Comparison of ENCODE assay signal across 8 cellular contexts in the genomic region with DNA sequence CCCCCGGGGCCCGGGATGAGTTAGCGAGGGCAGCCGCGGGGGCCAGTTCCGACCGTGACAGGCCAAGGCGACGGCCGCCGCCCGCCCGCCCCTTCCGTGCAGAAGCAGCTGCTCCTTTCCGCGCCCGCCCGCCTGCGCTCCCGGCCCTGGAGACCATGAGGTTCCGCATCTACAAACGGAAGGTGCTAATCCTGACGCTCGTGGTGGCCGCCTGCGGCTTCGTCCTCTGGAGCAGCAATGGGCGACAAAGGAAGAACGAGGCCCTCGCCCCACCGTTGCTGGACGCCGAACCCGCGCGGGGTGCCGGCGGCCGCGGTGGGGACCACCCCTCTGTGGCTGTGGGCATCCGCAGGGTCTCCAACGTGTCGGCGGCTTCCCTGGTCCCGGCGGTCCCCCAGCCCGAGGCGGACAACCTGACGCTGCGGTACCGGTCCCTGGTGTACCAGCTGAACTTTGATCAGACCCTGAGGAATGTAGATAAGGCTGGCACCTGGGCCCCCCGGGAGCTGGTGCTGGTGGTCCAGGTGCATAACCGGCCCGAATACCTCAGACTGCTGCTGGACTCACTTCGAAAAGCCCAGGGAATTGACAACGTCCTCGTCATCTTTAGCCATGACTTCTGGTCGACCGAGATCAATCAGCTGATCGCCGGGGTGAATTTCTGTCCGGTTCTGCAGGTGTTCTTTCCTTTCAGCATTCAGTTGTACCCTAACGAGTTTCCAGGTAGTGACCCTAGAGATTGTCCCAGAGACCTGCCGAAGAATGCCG. TPM values are rescaled to one million over a fixed set of nuclear protein-coding genes. Genes with fewer than 3 reads are reported as not detected.
A peak's percentile ranks its signal among the peaks of the same experiment; 100 is the strongest.
DNase-seq lines count a peak whose midpoint lies in the region; ATAC-seq, FAIRE-seq and TF ChIP-seq lines count a peak whose summit lies in the region.

No MANE protein-coding gene starts in this region.

- H3K9me3 Mint-ChIP-seq in T-helper 2 cell treated with Interferon-gamma antibody and Interleukin-4, amounts not matched to agents 5 μg/mL and 100 μg/mL, for 36 hours, result no peaks in the 10 kb centered on the region

- peaks cover 12% of the 10 kb centered on the region for H4K20me1 ChIP-seq in HepG2 (ENCODE audit: insufficient read depth, low read length)

- H3K27ac ChIP-seq in HepG2 (ENCODE audit: extremely low read length, insufficient read depth, low read length), result peak overlapping the region; percentile 94

- intact Hi-C loops in HepG2 (cut with micrococcal nuclease; ENCODE audit: unreplicated experiment), result loop anchor here (2.0 kb wide), 2 partner anchors 24 to 34 kb away; a partner anchor contains a TSS

- TF ChIP-seq CTCF in choroid plexus epithelial cell (conservative IDR thresholded peaks at IDR 0.05; ENCODE audit: low read depth, low read length) (no peak), HepG2 (CRISPR knock-in tag; IDR thresholded peaks at IDR 0.05) (no peak)

- no peak for FAIRE-seq in HepG2 (lab: Jason Lieb, UNC)

- peaks cover 0 to 17% of the 10 kb centered on the region in 2 experiments; a peak in 2 of 5 replicates for H3K36me3 ChIP-seq in HepG2 (replicated peaks in 1 of 2; ENCODE audit: control insufficient read depth in 1 of 2, insufficient read depth in 2 of 2, low read length in 2 of 2)

- peak in 1 of 2 experiments; percentile 52; a peak in 1 of 4 replicates for TF ChIP-seq POLR2A in HepG2 (IDR thresholded peaks at IDR 0.05; ENCODE audit: insufficient read depth in 1 of 2, low read depth in 2 of 2, low read length in 2 of 2)

- peaks cover 58% of the 10 kb centered on the region for H3K79me2 ChIP-seq in HepG2 (ENCODE audit: insufficient read depth, low read length)

- H3K27me3 Mint-ChIP-seq in T-helper 2 cell treated with Interferon-gamma antibody and Interleukin-4, amounts not matched to agents 5 μg/mL and 100 μg/mL, for 36 hours (ENCODE audit: low read depth), result no peaks in the 10 kb centered on the region

- peaks cover 58% of the 10 kb centered on the region for H3K4me1 ChIP-seq in HepG2 (ENCODE audit: insufficient read depth, low read length)

- in situ Hi-C loops in KBM-7 (cut with MboI; ENCODE audit: low pct_unique_long_range_greater_than_20kb, low sequenced_read_pairs) (no loop called here), HepG2 (cut with HindIII; ENCODE audit: extremely low pct_ligation_motif_present, low pct_unique_long_range_greater_than_20kb) (no loop called here)

- peak overlapping the region; percentile 95 for H3K4me2 ChIP-seq in HepG2 (ENCODE audit: low read depth, low read length)

- no peak overlapping the region for H2AFZ ChIP-seq in HepG2 (ENCODE audit: low read length)

- no TSS peak for BruUV-seq in HepG2 (replicated peaks; lab: Mats Ljungman, UMichigan)

- H3K36me3 Mint-ChIP-seq in T-helper 2 cell treated with Interferon-gamma antibody and Interleukin-4, amounts not matched to agents 5 μg/mL and 100 μg/mL, for 36 hours (ENCODE audit: low read depth), result peaks cover 72% of the 10 kb centered on the region

- H3K27ac Mint-ChIP-seq in T-helper 2 cell treated with Interferon-gamma antibody and Interleukin-4, amounts not matched to agents 5 μg/mL and 100 μg/mL, for 36 hours, result peak overlapping the region; percentile 98

- TF ChIP-seq EP300 in HepG2 (IDR thresholded peaks at IDR 0.05; ENCODE audit: low read depth in 2 of 2, low read length in 2 of 2) (no peak), HepG2 (CRISPR knock-in tag; IDR thresholded peaks at IDR 0.05; ENCODE audit: borderline replicate concordance) (no peak)

- peak overlapping the region; percentile 94 for H3K4me3 ChIP-seq in choroid plexus epithelial cell (ENCODE audit: low read depth, low read length)
- H3K4me3 ChIP-seq in HepG2 (replicated peaks in 1 of 3; ENCODE audit: insufficient read depth in 1 of 3, low read depth in 2 of 3, low read length in 3 of 3), result peak overlapping the region; percentile 81 to 92 (median 86)

- DNase-seq in ELR (ENCODE audit: low read depth) (peak; percentile 76), KBM-7 (peak; percentile 86), choroid plexus epithelial cell (ENCODE audit: low read depth) (no peak), HepG2 (ENCODE audit: low spot score) (no peak), dedifferentiated amniotic fluid mesenchymal stem cell (ENCODE audit: extremely low spot score) (no peak)
- DNase-seq in T-helper 2 cell treated with Interferon-gamma antibody and Interleukin-4, amounts not matched to agents 5 μg/mL and 100 μg/mL, for 36 hours (ENCODE audit: low spot score), result no peak
- DNase-seq in stimulated activated CD4-positive, alpha-beta T cell treated with anti-CD3 and anti-CD28 coated beads, Interleukin-4, amount 100 ng/mL, for 48 hours (ENCODE audit: low read depth in 2 of 2), result peak; percentile 45 to 55

- peak; percentile 16 for ATAC-seq in GM21526 (IDR thresholded peaks at IDR 0.05; ENCODE audit: low FRiP score, unreplicated experiment)
- ATAC-seq in HepG2, result peak; percentile 29

- CTCF ChIA-PET in HepG2 (lab: Yijun Ruan, JAX; ENCODE audit: low intra/inter-chr PET ratio, low total read pairs), result no interaction called here

- H3K27me3 ChIP-seq in HepG2 (ENCODE audit: control insufficient read depth in 1 of 2, insufficient read depth in 2 of 2, low read length in 2 of 2), result no peaks in the 10 kb centered on the region; a peak in 1 of 5 replicates

- peak overlapping the region; percentile 98 for H3K4me3 Mint-ChIP-seq in T-helper 2 cell treated with Interferon-gamma antibody and Interleukin-4, amounts not matched to agents 5 μg/mL and 100 μg/mL, for 36 hours

- H3K9ac ChIP-seq in HepG2 (ENCODE audit: insufficient read depth, low read depth, low read length), result peak overlapping the region; percentile 96

- peaks cover 49% of the 10 kb centered on the region for H3K4me1 Mint-ChIP-seq in T-helper 2 cell treated with Interferon-gamma antibody and Interleukin-4, amounts not matched to agents 5 μg/mL and 100 μg/mL, for 36 hours (ENCODE audit: low read depth)

- POLR2A ChIA-PET in HepG2 (lab: Yijun Ruan, JAX), result interaction anchor here (0.7 to 3.4 kb wide), 18 partner anchors 9 to 233 kb away, joined by 3 to 65 read pairs (median 10); a partner anchor contains a TSS

- TF ChIP-seq RAD21 in HepG2 (CRISPR knock-in tag; IDR thresholded peaks at IDR 0.05), result no peak

- no peaks in the 10 kb centered on the region for H3K9me3 ChIP-seq in HepG2 (ENCODE audit: low read length)

- WGBS in HepG2 (ENCODE audit: low lambda C conversion rate), result 3% methylated on average over 10 of the region's 65 CpGs

RNA-seq across cellular contexts. Expression of a gene that starts 0.7 kb away (rescaled TPM):
- 47.2 and 51.9 TPM in 2 replicates for total RNA-seq in HepG2 (2016; rRNA removed; fragmentation: Illumina TruSeq; extraction: Trizol)
- 11.1 and 14.0 TPM in 2 replicates for total RNA-seq in HepG2 (2016; cell fraction: cytosol; rRNA removed; fragmentation: Illumina TruSeq; extraction: Trizol; ENCODE audit: low read depth)
- total RNA-seq in HepG2 (2016; cell fraction: insoluble cytoplasmic fraction; rRNA removed; fragmentation: Illumina TruSeq; extraction: Trizol), result 50.9 and 51.9 TPM in 2 replicates
- total RNA-seq in HepG2 (2016; cell fraction: membrane; rRNA removed; fragmentation: Illumina TruSeq; extraction: Trizol), result 47.8 and 48.8 TPM in 2 replicates
- 35.6 and 35.7 TPM in 2 replicates for total RNA-seq in HepG2 (2016; cell fraction: nucleus; rRNA removed; fragmentation: Illumina TruSeq; extraction: Trizol)
- polyA plus RNA-seq in HepG2 (2011; rRNA removed), result 12.4 and 12.9 TPM in 2 replicates
- 11.6 and 13.5 TPM in 2 replicates for polyA plus RNA-seq in HepG2 (2011; cell fraction: cytosol; rRNA removed)
- 4.6 and 5.3 TPM in 2 replicates for polyA plus RNA-seq in HepG2 (2011; cell fraction: nucleus; rRNA removed)
- polyA plus RNA-seq in HepG2 (2012), result 4.2 and 5.5 TPM in 2 replicates
- polyA plus RNA-seq in HepG2 (2016; cell fraction: cytosol; fragmentation: Illumina TruSeq; extraction: Trizol; ENCODE audit: low read depth), result 9.6 and 11.4 TPM in 2 replicates
- 42.7 and 53.6 TPM in 2 replicates for polyA plus RNA-seq in HepG2 (2016; cell fraction: insoluble cytoplasmic fraction; fragmentation: Illumina TruSeq; extraction: Trizol; ENCODE audit: low read depth)
- 30.4 and 34.7 TPM in 2 replicates for polyA plus RNA-seq in HepG2 (2016; cell fraction: membrane; fragmentation: Illumina TruSeq; extraction: Trizol; ENCODE audit: low read depth)
- polyA plus RNA-seq in HepG2 (2016; cell fraction: nucleus; fragmentation: Illumina TruSeq; extraction: Trizol; ENCODE audit: insufficient read depth, low read depth), result 41.5 and 42.4 TPM in 2 replicates
- 13.7 and 21.0 TPM in 2 replicates for polyA minus RNA-seq in HepG2 (2011; rRNA and poly(A)+ RNA removed; ENCODE audit: low replicate concordance)
- polyA minus RNA-seq in HepG2 (2011; cell fraction: cytosol; rRNA and poly(A)+ RNA removed), result 14.9 and 15.9 TPM in 2 replicates
- 10.3 and 10.8 TPM in 2 replicates for polyA minus RNA-seq in HepG2 (2011; cell fraction: nucleus; rRNA and poly(A)+ RNA removed)

RNA-seq across cellular contexts. Expression of a gene that starts 0.9 kb away (rescaled TPM):
- total RNA-seq in HepG2 (2016; rRNA removed; fragmentation: Illumina TruSeq; extraction: Trizol), result 294 and 383 TPM in 2 replicates
- 88.6 and 90.1 TPM in 2 replicates for total RNA-seq in HepG2 (2016; cell fraction: cytosol; rRNA removed; fragmentation: Illumina TruSeq; extraction: Trizol; ENCODE audit: low read depth)
- total RNA-seq in HepG2 (2016; cell fraction: insoluble cytoplasmic fraction; rRNA removed; fragmentation: Illumina TruSeq; extraction: Trizol), result 283 and 392 TPM in 2 replicates
- total RNA-seq in HepG2 (2016; cell fraction: membrane; rRNA removed; fragmentation: Illumina TruSeq; extraction: Trizol), result 101 and 102 TPM in 2 replicates
- total RNA-seq in HepG2 (2016; cell fraction: nucleus; rRNA removed; fragmentation: Illumina TruSeq; extraction: Trizol), result 94.7 and 104 TPM in 2 replicates
- polyA plus RNA-seq in HepG2 (2011; rRNA removed), result 84.2 and 90.0 TPM in 2 replicates
- polyA plus RNA-seq in HepG2 (2011; cell fraction: cytosol; rRNA removed), result 86.6 and 126 TPM in 2 replicates
- 25.3 and 33.1 TPM in 2 replicates for polyA plus RNA-seq in HepG2 (2011; cell fraction: nucleus; rRNA removed)
- polyA plus RNA-seq in HepG2 (2012), result 175 and 257 TPM in 2 replicates
- 98.6 and 103 TPM in 2 replicates for polyA plus RNA-seq in HepG2 (2016; cell fraction: cytosol; fragmentation: Illumina TruSeq; extraction: Trizol; ENCODE audit: low read depth)
- polyA plus RNA-seq in HepG2 (2016; cell fraction: insoluble cytoplasmic fraction; fragmentation: Illumina TruSeq; extraction: Trizol; ENCODE audit: low read depth), result 442 and 461 TPM in 2 replicates
- 108 and 109 TPM in 2 replicates for polyA plus RNA-seq in HepG2 (2016; cell fraction: membrane; fragmentation: Illumina TruSeq; extraction: Trizol; ENCODE audit: low read depth)
- 176 and 178 TPM in 2 replicates for polyA plus RNA-seq in HepG2 (2016; cell fraction: nucleus; fragmentation: Illumina TruSeq; extraction: Trizol; ENCODE audit: insufficient read depth, low read depth)
- 4.9 and 21.4 TPM in 2 replicates for polyA minus RNA-seq in HepG2 (2011; rRNA and poly(A)+ RNA removed; ENCODE audit: low replicate concordance)
- 35.3 and 38.6 TPM in 2 replicates for polyA minus RNA-seq in HepG2 (2011; cell fraction: cytosol; rRNA and poly(A)+ RNA removed)
- polyA minus RNA-seq in HepG2 (2011; cell fraction: nucleus; rRNA and poly(A)+ RNA removed), result 19.6 and 28.7 TPM in 2 replicates

RNA-seq across cellular contexts. Expression of a gene that starts 13.7 kb away (rescaled TPM):
- 13.6 and 17.9 TPM in 2 replicates for total RNA-seq in HepG2 (2016; rRNA removed; fragmentation: Illumina TruSeq; extraction: Trizol)
- total RNA-seq in HepG2 (2016; cell fraction: cytosol; rRNA removed; fragmentation: Illumina TruSeq; extraction: Trizol; ENCODE audit: low read depth), result 4.8 and 5.7 TPM in 2 replicates
- 14.5 and 17.7 TPM in 2 replicates for total RNA-seq in HepG2 (2016; cell fraction: insoluble cytoplasmic fraction; rRNA removed; fragmentation: Illumina TruSeq; extraction: Trizol)
- 10.8 and 12.3 TPM in 2 replicates for total RNA-seq in HepG2 (2016; cell fraction: membrane; rRNA removed; fragmentation: Illumina TruSeq; extraction: Trizol)
- total RNA-seq in HepG2 (2016; cell fraction: nucleus; rRNA removed; fragmentation: Illumina TruSeq; extraction: Trizol), result 7.0 and 8.3 TPM in 2 replicates
- 6.1 TPM in 2 replicates for polyA plus RNA-seq in HepG2 (2011; rRNA removed)
- polyA plus RNA-seq in HepG2 (2011; cell fraction: cytosol; rRNA removed), result 4.9 and 5.2 TPM in 2 replicates
- polyA plus RNA-seq in HepG2 (2011; cell fraction: nucleus; rRNA removed), result 2.5 and 2.7 TPM in 2 replicates
- polyA plus RNA-seq in HepG2 (2012), result 7.4 and 8.1 TPM in 2 replicates
- polyA plus RNA-seq in HepG2 (2016; cell fraction: cytosol; fragmentation: Illumina TruSeq; extraction: Trizol; ENCODE audit: low read depth), result 3.3 and 4.7 TPM in 2 replicates
- 17.1 and 19.1 TPM in 2 replicates for polyA plus RNA-seq in HepG2 (2016; cell fraction: insoluble cytoplasmic fraction; fragmentation: Illumina TruSeq; extraction: Trizol; ENCODE audit: low read depth)
- 7.1 and 7.4 TPM in 2 replicates for polyA plus RNA-seq in HepG2 (2016; cell fraction: membrane; fragmentation: Illumina TruSeq; extraction: Trizol; ENCODE audit: low read depth)
- 9.5 and 10.7 TPM in 2 replicates for polyA plus RNA-seq in HepG2 (2016; cell fraction: nucleus; fragmentation: Illumina TruSeq; extraction: Trizol; ENCODE audit: insufficient read depth, low read depth)
- 2.7 and 3.1 TPM in 2 replicates for polyA minus RNA-seq in HepG2 (2011; rRNA and poly(A)+ RNA removed; ENCODE audit: low replicate concordance)
- 3.6 and 4.2 TPM in 2 replicates for polyA minus RNA-seq in HepG2 (2011; cell fraction: cytosol; rRNA and poly(A)+ RNA removed)
- 3.1 and 4.5 TPM in 2 replicates for polyA minus RNA-seq in HepG2 (2011; cell fraction: nucleus; rRNA and poly(A)+ RNA removed)

RNA-seq across cellular contexts. Expression of a gene that starts 22.6 kb away (rescaled TPM):
- total RNA-seq in HepG2 (2016; rRNA removed; fragmentation: Illumina TruSeq; extraction: Trizol), result 36.2 and 49.8 TPM in 2 replicates
- 25.3 and 29.2 TPM in 2 replicates for total RNA-seq in HepG2 (2016; cell fraction: cytosol; rRNA removed; fragmentation: Illumina TruSeq; extraction: Trizol; ENCODE audit: low read depth)
- 37.2 and 49.2 TPM in 2 replicates for total RNA-seq in HepG2 (2016; cell fraction: insoluble cytoplasmic fraction; rRNA removed; fragmentation: Illumina TruSeq; extraction: Trizol)
- 30.8 and 32.4 TPM in 2 replicates for total RNA-seq in HepG2 (2016; cell fraction: membrane; rRNA removed; fragmentation: Illumina TruSeq; extraction: Trizol)
- total RNA-seq in HepG2 (2016; cell fraction: nucleus; rRNA removed; fragmentation: Illumina TruSeq; extraction: Trizol), result 18.7 and 21.3 TPM in 2 replicates
- 3.9 and 7.0 TPM in 2 replicates for polyA plus RNA-seq in HepG2 (2011; rRNA removed)
- polyA plus RNA-seq in HepG2 (2011; cell fraction: cytosol; rRNA removed), result 4.2 and 4.3 TPM in 2 replicates
- 1.9 and 2.1 TPM in 2 replicates for polyA plus RNA-seq in HepG2 (2011; cell fraction: nucleus; rRNA removed)
- 4.8 and 6.0 TPM in 2 replicates for polyA plus RNA-seq in HepG2 (2012)
- polyA plus RNA-seq in HepG2 (2016; cell fraction: cytosol; fragmentation: Illumina TruSeq; extraction: Trizol; ENCODE audit: low read depth), result 14.3 and 17.0 TPM in 2 replicates
- 36.2 and 39.0 TPM in 2 replicates for polyA plus RNA-seq in HepG2 (2016; cell fraction: insoluble cytoplasmic fraction; fragmentation: Illumina TruSeq; extraction: Trizol; ENCODE audit: low read depth)
- 16.8 and 17.0 TPM in 2 replicates for polyA plus RNA-seq in HepG2 (2016; cell fraction: membrane; fragmentation: Illumina TruSeq; extraction: Trizol; ENCODE audit: low read depth)
- 17.4 and 22.9 TPM in 2 replicates for polyA plus RNA-seq in HepG2 (2016; cell fraction: nucleus; fragmentation: Illumina TruSeq; extraction: Trizol; ENCODE audit: insufficient read depth, low read depth)
- polyA minus RNA-seq in HepG2 (2011; rRNA and poly(A)+ RNA removed; ENCODE audit: low replicate concordance), result 6.5 and 13.4 TPM in 2 replicates
- 3.0 and 4.6 TPM in 2 replicates for polyA minus RNA-seq in HepG2 (2011; cell fraction: cytosol; rRNA and poly(A)+ RNA removed)
- polyA minus RNA-seq in HepG2 (2011; cell fraction: nucleus; rRNA and poly(A)+ RNA removed), result 9.0 and 10.3 TPM in 2 replicates

RNA-seq across cellular contexts. Expression of a gene that starts 35.1 kb away (rescaled TPM):
- total RNA-seq in HepG2 (2016; rRNA removed; fragmentation: Illumina TruSeq; extraction: Trizol), result 3,901 and 4,303 TPM in 2 replicates
- 8,184 and 8,598 TPM in 2 replicates for total RNA-seq in HepG2 (2016; cell fraction: cytosol; rRNA removed; fragmentation: Illumina TruSeq; extraction: Trizol; ENCODE audit: low read depth)
- total RNA-seq in HepG2 (2016; cell fraction: insoluble cytoplasmic fraction; rRNA removed; fragmentation: Illumina TruSeq; extraction: Trizol), result 4,185 and 4,312 TPM in 2 replicates
- 10,515 and 11,473 TPM in 2 replicates for total RNA-seq in HepG2 (2016; cell fraction: membrane; rRNA removed; fragmentation: Illumina TruSeq; extraction: Trizol)
- 1,563 and 1,683 TPM in 2 replicates for total RNA-seq in HepG2 (2016; cell fraction: nucleus; rRNA removed; fragmentation: Illumina TruSeq; extraction: Trizol)
- 7,896 and 8,215 TPM in 2 replicates for polyA plus RNA-seq in HepG2 (2011; rRNA removed)
- 23,106 and 23,761 TPM in 2 replicates for polyA plus RNA-seq in HepG2 (2011; cell fraction: cytosol; rRNA removed)
- polyA plus RNA-seq in HepG2 (2011; cell fraction: nucleus; rRNA removed), result 3,131 and 3,133 TPM in 2 replicates
- 7,846 and 11,802 TPM in 2 replicates for polyA plus RNA-seq in HepG2 (2012)
- 7,461 and 7,652 TPM in 2 replicates for polyA plus RNA-seq in HepG2 (2016; cell fraction: cytosol; fragmentation: Illumina TruSeq; extraction: Trizol; ENCODE audit: low read depth)
- 2,305 and 2,788 TPM in 2 replicates for polyA plus RNA-seq in HepG2 (2016; cell fraction: insoluble cytoplasmic fraction; fragmentation: Illumina TruSeq; extraction: Trizol; ENCODE audit: low read depth)
- 6,369 and 7,188 TPM in 2 replicates for polyA plus RNA-seq in HepG2 (2016; cell fraction: membrane; fragmentation: Illumina TruSeq; extraction: Trizol; ENCODE audit: low read depth)
- polyA plus RNA-seq in HepG2 (2016; cell fraction: nucleus; fragmentation: Illumina TruSeq; extraction: Trizol; ENCODE audit: insufficient read depth, low read depth), result 1,882 and 2,182 TPM in 2 replicates
- 1,545 and 1,558 TPM in 2 replicates for polyA minus RNA-seq in HepG2 (2011; rRNA and poly(A)+ RNA removed; ENCODE audit: low replicate concordance)
- 502 and 598 TPM in 2 replicates for polyA minus RNA-seq in HepG2 (2011; cell fraction: cytosol; rRNA and poly(A)+ RNA removed)
- 266 and 310 TPM in 2 replicates for polyA minus RNA-seq in HepG2 (2011; cell fraction: nucleus; rRNA and poly(A)+ RNA removed)

Comparison
In these comparisons a context has a peak if more than half of its experiments do, and no peak if none do; other contexts are left out.
1. DNase-seq: peak in ELR (single experiment), KBM-7 (single experiment) and stimulated activated CD4-positive, alpha-beta T cell treated with anti-CD3 and anti-CD28 coated beads, Interleukin-4, amount 100 ng/mL, for 48 hours (2 of 2); none in T-helper 2 cell treated with Interferon-gamma antibody and Interleukin-4, amounts not matched to agents 5 μg/mL and 100 μg/mL, for 36 hours (single experiment), choroid plexus epithelial cell (single experiment), HepG2 (single experiment) and dedifferentiated amniotic fluid mesenchymal stem cell (single experiment).